1 cellular context compared by ENCODE assay signal in the genomic region with DNA sequence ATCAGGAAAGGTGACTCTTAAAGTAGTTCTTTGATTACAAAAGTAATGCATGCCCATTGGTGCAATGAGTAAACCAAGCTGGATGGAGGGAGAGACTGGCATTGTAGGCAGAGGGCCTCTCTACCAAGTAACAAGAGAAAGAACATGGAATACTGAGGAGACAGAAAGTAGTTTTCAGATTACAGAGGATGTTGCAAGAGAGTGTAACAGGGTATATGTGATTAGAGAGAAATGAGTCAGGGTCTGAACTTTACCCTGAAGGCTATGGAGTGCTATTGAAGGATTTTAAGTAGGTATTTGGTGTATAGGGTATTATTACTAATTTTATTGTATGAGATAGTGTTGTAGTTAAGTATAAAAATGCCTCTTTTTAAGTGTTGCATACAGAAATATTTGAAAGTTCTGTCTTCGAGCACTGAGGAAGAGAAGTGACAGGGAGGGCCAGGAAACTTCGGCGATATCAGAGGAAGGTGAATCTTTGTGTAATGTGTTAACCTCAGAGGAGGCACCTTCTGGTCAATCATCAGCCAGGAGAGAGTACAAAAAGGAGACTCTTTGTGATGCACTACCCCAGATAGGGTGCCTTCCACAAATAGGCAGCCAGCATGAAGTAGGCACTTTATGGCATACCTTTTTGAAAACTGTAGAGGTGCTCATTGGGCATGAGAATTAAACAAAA.
TF ChIP-seq lines count a peak whose summit lies in the region.

No MANE protein-coding gene starts in this region.

TF ChIP-seq in endothelial cell of umbilical vein, 7 proteins besides CTCF, POLR2A, EP300 and RAD21:
- TF ChIP-seq, protein P1, sequence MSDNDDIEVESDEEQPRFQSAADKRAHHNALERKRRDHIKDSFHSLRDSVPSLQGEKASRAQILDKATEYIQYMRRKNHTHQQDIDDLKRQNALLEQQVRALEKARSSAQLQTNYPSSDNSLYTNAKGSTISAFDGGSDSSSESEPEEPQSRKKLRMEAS (IDR thresholded peaks at IDR 0.05; ENCODE audit: insufficient read depth, insufficient read length), result no peak
- TF ChIP-seq GATA2 (IDR thresholded peaks at IDR 0.05; ENCODE audit: insufficient read depth, insufficient read length, low read depth, low read length) (no peak), EZH2 (IDR thresholded peaks at IDR 0.05; ENCODE audit: borderline replicate concordance, low read depth, low read length, severe bottlenecking) (no peak), POLR2AphosphoS5 (IDR thresholded peaks at IDR 0.05; ENCODE audit: insufficient read depth, low read depth, low read length) (no peak), JUN (IDR thresholded peaks at IDR 0.05; ENCODE audit: borderline replicate concordance, insufficient read depth, insufficient read length, low read depth) (no peak), MYC (IDR thresholded peaks at IDR 0.05; ENCODE audit: low read depth, low read length) (no peak), FOS (IDR thresholded peaks at IDR 0.05; ENCODE audit: borderline replicate concordance, insufficient read depth, low read length) (no peak)
TF ChIP-seq in endothelial cell of umbilical vein: peak in this region for 0.
